ENCODE assay signal across 8 cellular contexts in genomic region chr1:228646717-228647522, GRCh38.
A peak's percentile ranks its signal among the peaks of the same experiment; 100 is the strongest.
DNase-seq lines count a peak whose midpoint lies in the region; ATAC-seq, FAIRE-seq and TF ChIP-seq lines count a peak whose summit lies in the region.

No MANE protein-coding gene starts in this region.

- H3K4me2 ChIP-seq in A549: peak overlapping the region; percentile 82

- H3K4me3 Mint-ChIP-seq in endothelial cell (ENCODE audit: unreplicated experiment): peak overlapping the region; percentile 87

- H3K27ac Mint-ChIP-seq in endothelial cell (ENCODE audit: unreplicated experiment): peak overlapping the region; percentile 10

- H3K4me1 Mint-ChIP-seq in endothelial cell (ENCODE audit: unreplicated experiment): peaks cover 18% of the 10 kb centered on the region

- TF ChIP-seq EP300 in A549 (IDR thresholded peaks at IDR 0.05) (no peak), upper lobe of left lung (IDR thresholded peaks at IDR 0.05) (no peak)

- H3K36me3 Mint-ChIP-seq in endothelial cell (ENCODE audit: low read depth, unreplicated experiment): no peaks in the 10 kb centered on the region

- no peaks in the 10 kb centered on the region for H3K9me3 Mint-ChIP-seq in endothelial cell (ENCODE audit: unreplicated experiment)

- CTCF ChIA-PET in A549 (lab: Yijun Ruan, JAX): no interaction called here

- TF ChIP-seq POLR2A in A549 (IDR thresholded peaks at IDR 0.05; ENCODE audit: low read length) (peak; percentile 27; the same call in 1 of the 2 replicates), upper lobe of left lung (IDR thresholded peaks at IDR 0.05) (no peak)

- WGBS in A549 (ENCODE audit: missing lambda C conversion rate): 2% methylated on average over 48 of the region's 49 CpGs
- WGBS in upper lobe of left lung, 2 donors: 1 to 2% methylated on average over 35 to 49 of the region's 49 CpGs

- no peak for TF ChIP-seq RAD21 in A549 (conservative IDR thresholded peaks at IDR 0.05 in 1 of 2, IDR thresholded peaks at IDR 0.05 in 1 of 2)

- H3K27me3 ChIP-seq in mucosa of rectum (ENCODE audit: control insufficient read depth in 2 of 2, insufficient read depth in 2 of 2, low read length in 2 of 2) (peaks cover 39 to 40% of the 10 kb centered on the region in 2 donors), upper lobe of left lung (peaks cover 0 to 37% (median 15%) of the 10 kb centered on the region in 4 donors)

- peak overlapping the region; percentile 57 for H3K4me3 ChIP-seq in A549
- peak overlapping the region; percentile 56 for H3K4me3 ChIP-seq in GM12864 (ENCODE audit: low read depth, low read length)
- H3K4me3 ChIP-seq in mucosa of rectum (ENCODE audit: low read length in 2 of 2): peak overlapping the region; percentile 50 to 73
- H3K4me3 ChIP-seq in upper lobe of left lung: peak overlapping the region; percentile 13 to 53 (median 36)

- H3K9me3 ChIP-seq in A549 (no peaks in the 10 kb centered on the region), mucosa of rectum (ENCODE audit: control insufficient read depth in 2 of 2, low read length in 2 of 2) (no peaks in the 10 kb centered on the region), upper lobe of left lung (no peaks in the 10 kb centered on the region)

- TF ChIP-seq CTCF in A549 (IDR thresholded peaks at IDR 0.05) (no peak), GM12864 (IDR thresholded peaks at IDR 0.05; ENCODE audit: low read depth, low read length, missing control alignments) (peak; percentile 11), VCaP (conservative IDR thresholded peaks at IDR 0.05) (no peak), endothelial cell (IDR thresholded peaks at IDR 0.05; ENCODE audit: unreplicated experiment) (no peak), upper lobe of left lung (IDR thresholded peaks at IDR 0.05) (no peak)

- no peaks in the 10 kb centered on the region for H3K36me3 ChIP-seq in mucosa of rectum (ENCODE audit: control insufficient read depth in 2 of 2, insufficient read depth in 2 of 2, low read length in 2 of 2)
- H3K36me3 ChIP-seq in upper lobe of left lung: no peaks in the 10 kb centered on the region

- peaks cover 22% of the 10 kb centered on the region for H3K27me3 Mint-ChIP-seq in endothelial cell (ENCODE audit: unreplicated experiment)

- H3K4me1 ChIP-seq in A549 (peaks cover 14% of the 10 kb centered on the region), mucosa of rectum (ENCODE audit: control insufficient read depth in 2 of 2, insufficient read depth in 2 of 2, low read length in 2 of 2) (peaks cover 18% of the 10 kb centered on the region in 2 donors), upper lobe of left lung (peaks cover 18 to 26% (median 20%) of the 10 kb centered on the region in 4 donors)

- H3K27ac ChIP-seq in A549 (peak overlapping the region; percentile 81 to 87), VCaP (peak overlapping the region; percentile 68), mucosa of rectum (ENCODE audit: low read depth in 2 of 2, low read length in 2 of 2) (no peak overlapping the region), upper lobe of left lung (no peak overlapping the region)

- ATAC-seq in A549 (peak; percentile 82), upper lobe of left lung (ENCODE audit: low FRiP score in 2 of 2) (peak; percentile 62 to 79), GM21390 (IDR thresholded peaks at IDR 0.05; ENCODE audit: unreplicated experiment) (no peak)

- peak; percentile 31 to 83 for DNase-seq in A549 (ENCODE audit: low read depth in 1 of 2, low spot score in 1 of 2)
- no peak for DNase-seq in GM12864 (ENCODE audit: low read depth)
- peak; percentile 47 for DNase-seq in NCI-H1092 (lab: John Stamatoyannopoulos, UW)
- no peak for DNase-seq in endothelial cell (ENCODE audit: low spot score)
- DNase-seq in upper lobe of left lung: peak in 1 of 2 donors; percentile 86

- FAIRE-seq in A549 (lab: Jason Lieb, UNC): no peak

- H3K9ac ChIP-seq in mucosa of rectum (ENCODE audit: low read depth in 1 of 2, low read length in 2 of 2): peak overlapping the region in 1 of 2 donors; percentile 55

- POLR2A ChIA-PET in A549 (lab: Yijun Ruan, JAX): no interaction called here

TF ChIP-seq in A549, 52 proteins besides CTCF, POLR2A, EP300 and RAD21:
- TF ChIP-seq CHD2 (IDR thresholded peaks at IDR 0.05; ENCODE audit: low read length, partially characterized antibody): peak; percentile 68
- TF ChIP-seq SMC3 (IDR thresholded peaks at IDR 0.05): no peak
- peak; percentile 31; the same call in 1 of the 2 replicates for TF ChIP-seq REST (IDR thresholded peaks at IDR 0.05)
- peak; percentile 66 for TF ChIP-seq MAX (IDR thresholded peaks at IDR 0.05)
- no peak for TF ChIP-seq ELK1 (IDR thresholded peaks at IDR 0.05; ENCODE audit: low read depth, low read length)
- TF ChIP-seq CEBPB (IDR thresholded peaks at IDR 0.05): no peak
- no peak for TF ChIP-seq NFE2L2 (conservative IDR thresholded peaks at IDR 0.05; ENCODE audit: low read length)
- no peak for TF ChIP-seq KDM5A (IDR thresholded peaks at IDR 0.05)
- TF ChIP-seq HDAC2 (IDR thresholded peaks at IDR 0.05): no peak
- no peak; a peak in 1 of 5 replicates for TF ChIP-seq JUN (IDR thresholded peaks at IDR 0.05)
- TF ChIP-seq E2F6 (IDR thresholded peaks at IDR 0.05; ENCODE audit: borderline replicate concordance, low read depth): 0 out of 2 replicates have a peak, but pooled peaks have one; percentile 54
- TF ChIP-seq MYC (IDR thresholded peaks at IDR 0.05; ENCODE audit: borderline replicate concordance, low read length): no peak
- TF ChIP-seq KDM1A (IDR thresholded peaks at IDR 0.05; ENCODE audit: low read depth): no peak
- TF ChIP-seq MAZ (IDR thresholded peaks at IDR 0.05; ENCODE audit: borderline replicate concordance, low read depth, low read length): no peak

Comparison
In these comparisons a context has a peak if more than half of its experiments do, and no peak if none do; other contexts are left out.
1. DNase-seq: peak in A549 (2 of 2) and NCI-H1092 (single experiment); none in GM12864 (single experiment) and endothelial cell (single experiment).
2. H3K27ac ChIP-seq: peak in A549 (2 of 2) and VCaP (single experiment); none in mucosa of rectum (0 of 2) and upper lobe of left lung (0 of 4).
3. Peak in every context shown above with its lines, with median percentiles within 50 percentile points of each other: H3K4me3 ChIP-seq.